Comparison of ENCODE assay signal across 8 cellular contexts in the genomic region with DNA sequence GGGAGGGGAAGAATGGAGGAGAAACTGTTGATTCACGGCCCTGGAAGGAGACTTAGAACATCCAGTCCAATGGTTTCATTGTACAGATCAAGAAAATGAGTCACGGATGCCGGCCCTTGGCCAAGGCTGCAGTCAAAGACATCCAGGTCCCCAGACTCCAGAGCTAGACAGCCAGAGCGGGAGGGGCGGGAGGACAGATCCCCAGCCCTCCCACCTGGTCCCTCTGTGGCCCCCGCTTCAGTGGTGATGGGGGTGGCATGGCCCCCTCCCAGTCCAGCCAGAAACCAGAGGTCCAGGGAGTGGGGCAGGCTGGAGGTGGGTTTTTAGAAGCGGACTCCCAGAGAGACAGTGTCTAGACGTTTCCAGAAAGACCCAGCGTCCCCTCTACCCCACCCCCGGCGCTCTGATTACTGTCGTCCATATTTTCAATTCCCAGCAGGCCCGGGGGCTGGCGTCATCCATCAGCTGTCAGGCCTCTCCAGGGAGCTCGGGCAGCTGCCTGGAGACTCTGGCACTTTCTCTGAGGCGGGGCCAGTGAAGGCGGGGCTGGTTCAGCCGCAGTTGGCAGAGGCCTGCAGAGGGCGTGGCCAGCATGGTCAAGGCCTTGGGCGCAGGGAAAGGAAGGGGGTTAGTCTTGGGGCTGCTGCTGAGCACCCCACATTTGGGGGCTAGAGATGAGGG. TPM values are rescaled to one million over a fixed set of nuclear protein-coding genes. Genes with fewer than 3 reads are reported as not detected.
DNase-seq lines count a peak whose midpoint lies in the region; ATAC-seq and TF ChIP-seq lines count a peak whose summit lies in the region.

No MANE protein-coding gene starts in this region.

- H3K27me3 ChIP-seq in mammary epithelial cell (ENCODE audit: insufficient read depth, low read length) (no peaks in the 10 kb centered on the region), skeletal muscle tissue (ENCODE audit: control insufficient read depth in 3 of 3, insufficient read depth in 3 of 3, low read length in 3 of 3) (no peaks in the 10 kb centered on the region)

- in situ Hi-C loops in mammary epithelial cell (cut with MboI; ENCODE audit: low sequenced_read_pairs in 2 of 2), result no loop called here

- peak overlapping the region; percentile 56 for H3K4me3 ChIP-seq in AG10803 (ENCODE audit: low read length)
- peak overlapping the region; percentile 2 to 52 (median 12) for H3K4me3 ChIP-seq in mammary epithelial cell (replicated peaks in 1 of 3; ENCODE audit: insufficient read depth in 1 of 3, low read depth in 2 of 3, low read length in 3 of 3)
- peak overlapping the region; percentile 39 to 76 (median 64) for H3K4me3 ChIP-seq in skeletal muscle tissue (ENCODE audit: low read length in 3 of 3)

- no peaks in the 10 kb centered on the region for H3K79me2 ChIP-seq in mammary epithelial cell (ENCODE audit: insufficient read depth, low read length)

- intact Hi-C loops in mammary epithelial cell (cut with micrococcal nuclease), result no loop called here

- H3K27ac ChIP-seq in mammary epithelial cell (ENCODE audit: insufficient read depth, low read depth, low read length) (peak overlapping the region; percentile 90), skeletal muscle tissue (ENCODE audit: low read depth, low read length) (peak overlapping the region; percentile 97)

- TF ChIP-seq CTCF in AG10803 (conservative IDR thresholded peaks at IDR 0.05; ENCODE audit: low read length) (no peak), mammary epithelial cell (conservative IDR thresholded peaks at IDR 0.05 in 1 of 2, IDR thresholded peaks at IDR 0.05 in 1 of 2; ENCODE audit: extremely low read depth in 1 of 2, insufficient read depth in 1 of 2, low read depth in 1 of 2, low read length in 2 of 2) (no peak)

- H3K4me1 ChIP-seq in mammary epithelial cell (ENCODE audit: insufficient read depth, low read length) (peaks cover 69% of the 10 kb centered on the region), skeletal muscle tissue (ENCODE audit: control insufficient read depth in 3 of 3, insufficient read depth in 3 of 3, low read length in 3 of 3) (peaks cover 36 to 56% (median 44%) of the 10 kb centered on the region in 3 donors)

- H3K9me3 ChIP-seq in mammary epithelial cell (replicated peaks; ENCODE audit: insufficient read depth, low read length) (no peaks in the 10 kb centered on the region), skeletal muscle tissue (ENCODE audit: control insufficient read depth in 3 of 3, low read length in 3 of 3) (no peaks in the 10 kb centered on the region)

- no peaks in the 10 kb centered on the region for H4K20me1 ChIP-seq in mammary epithelial cell (ENCODE audit: insufficient read depth, low read length)

- WGBS in mammary epithelial cell (ENCODE audit: low coverage, missing lambda C conversion rate), result 10% methylated on average over 14 of the region's 20 CpGs

- CTCF ChIA-PET in mammary epithelial cell (lab: Charles Lee; ENCODE audit: low non-redundant PET), result no interaction called here

- dilution Hi-C loops in mammary epithelial cell (cut with HindIII; ENCODE audit: low sequenced_read_pairs), result loop anchor here (10.0 kb wide), 1 partner anchor 130 kb away; the partner anchor contains the start of gene ZP3

- peak overlapping the region; percentile 88 for H3K4me2 ChIP-seq in mammary epithelial cell (ENCODE audit: insufficient read depth, low read depth, low read length)

- peak; percentile 95 for DNase-seq in AG10803 (ENCODE audit: low read depth)
- DNase-seq in NCI-H748 treated with DMSO at 0.1 percent for 48 hours (lab: John Stamatoyannopoulos, UW), result peak; percentile 50
- peak; percentile 95 for DNase-seq in mammary epithelial cell
- peak; percentile 94 for DNase-seq in islet precursor cell

- peak overlapping the region; percentile 71 for H2AFZ ChIP-seq in mammary epithelial cell (ENCODE audit: low read depth, low read length)

- peak overlapping the region; percentile 72 for H3K9ac ChIP-seq in mammary epithelial cell (ENCODE audit: insufficient read depth, low read length)
- H3K9ac ChIP-seq in skeletal muscle tissue (ENCODE audit: low read depth in 1 of 3, low read length in 3 of 3), result peak overlapping the region; percentile 65 to 91 (median 73)

- H3K36me3 ChIP-seq in mammary epithelial cell (ENCODE audit: insufficient read depth, low read length) (no peaks in the 10 kb centered on the region), skeletal muscle tissue (ENCODE audit: control insufficient read depth in 3 of 3, insufficient read depth in 3 of 3, low read length in 3 of 3) (no peaks in the 10 kb centered on the region)

- ATAC-seq in HG03108 (IDR thresholded peaks at IDR 0.05; ENCODE audit: unreplicated experiment) (peak; percentile 52), HG03159 (IDR thresholded peaks at IDR 0.05; ENCODE audit: unreplicated experiment) (no peak), HG02798 (IDR thresholded peaks at IDR 0.05; ENCODE audit: poor library complexity, unreplicated experiment) (no peak)

- BruUV-seq in mammary epithelial cell (replicated peaks; lab: Mats Ljungman, UMichigan), result TSS peak; percentile 68

RNA-seq across cellular contexts. Expression of gene HSPB1, which starts 8.0 kb away (rescaled TPM):
- total RNA-seq in mammary epithelial cell (100 to 1,000 TPM; 523 to 862 TPM), skeletal muscle tissue (80.4 TPM)
- polyA plus RNA-seq in mammary epithelial cell, result 420 TPM
- polyA minus RNA-seq in mammary epithelial cell, result 132 TPM

Comparison
In these comparisons a context has a peak if more than half of its experiments do, and no peak if none do; other contexts are left out.
1. H3K4me3 ChIP-seq: peak in every context shown above with its lines; median percentile 64 in skeletal muscle tissue; 56 in AG10803; 12 in mammary epithelial cell.